In genomic region chr13:98315466-98315865, GRCh38 we compare ENCODE assay signal across 1 cellular context.
TF ChIP-seq lines count a peak whose summit lies in the region.

No MANE protein-coding gene starts in this region.

TF ChIP-seq in WTC11, 78 proteins besides CTCF, POLR2A, EP300 and RAD21 (continued from another document):
- TF ChIP-seq NR1H2 (CRISPR knock-in tag; IDR thresholded peaks at IDR 0.05) (no peak), ZNF121 (CRISPR knock-in tag; IDR thresholded peaks at IDR 0.05) (no peak), NFATC4 (CRISPR knock-in tag; IDR thresholded peaks at IDR 0.05) (no peak), SP1 (CRISPR knock-in tag; conservative IDR thresholded peaks at IDR 0.05) (no peak), CBFB (CRISPR knock-in tag; IDR thresholded peaks at IDR 0.05; ENCODE audit: low read depth) (no peak), ZNF512 (CRISPR knock-in tag; IDR thresholded peaks at IDR 0.05; ENCODE audit: borderline replicate concordance) (no peak), ZSCAN18 (CRISPR knock-in tag; IDR thresholded peaks at IDR 0.05) (no peak), NR2C2 (CRISPR knock-in tag; IDR thresholded peaks at IDR 0.05) (no peak), ZNF281 (CRISPR knock-in tag; IDR thresholded peaks at IDR 0.05) (no peak)
TF ChIP-seq in WTC11: peak in this region for 0.
